In genomic region chr12:94169966-94170689, GRCh38 we compare ENCODE assay signal across 25 cellular contexts. TPM values are rescaled to one million over a fixed set of nuclear protein-coding genes. Genes with fewer than 3 reads are reported as not detected.
DNase-seq lines count a peak whose midpoint lies in the region; ATAC-seq and TF ChIP-seq lines count a peak whose summit lies in the region.
"Had no signal": no experiment of that assay in that cellular context is flagged by ENCODE, and none has a peak within 500 bp of the region (broad histone marks: within the 10 kb centered on the region; RNA-seq: fewer than 3 reads in every experiment).

No MANE protein-coding gene starts in this region.

- peak overlapping the region; percentile 15 to 64 for H3K4me3 Mint-ChIP-seq in activated T-cell treated with anti-CD3 and anti-CD28 coated beads, Interleukin-2, amount 50 U/mL, for 72 hours
- peak overlapping the region; percentile 24 for H3K4me3 Mint-ChIP-seq in activated naive CD8-positive, alpha-beta T cell
- H3K4me3 Mint-ChIP-seq in naive thymus-derived CD8-positive, alpha-beta T cell, result peak overlapping the region in 9 of 10 donors; percentile 36 to 78 (median 55)
- H3K4me3 Mint-ChIP-seq: activated CD4-positive, alpha-beta T cell treated with anti-CD3 and anti-CD28 coated beads, Interleukin-2, amount 10 ng/mL, durations not matched to agents 7 days and 5 days; activated naive CD4-positive, alpha-beta T cell treated with anti-CD3 and anti-CD28 coated beads for 36 hours; central memory CD8-positive, alpha-beta T cell; natural killer cell treated with Interleukin-12 subunit alpha and Interleukin-12 subunit beta and Interleukin-15 and Interleukin-18, amount 100 ng/mL, for 72 hours had no signal

- peaks cover 3 to 6% of the 10 kb centered on the region in 2 donors for H3K36me3 Mint-ChIP-seq in activated T-cell treated with anti-CD3 and anti-CD28 coated beads, Interleukin-2, amount 50 U/mL, for 72 hours (ENCODE audit: insufficient read depth in 2 of 2)
- peaks cover 3% of the 10 kb centered on the region for H3K36me3 Mint-ChIP-seq in activated naive CD8-positive, alpha-beta T cell
- peaks cover 0 to 8% (median 0%) of the 10 kb centered on the region in 3 donors for H3K36me3 Mint-ChIP-seq in naive thymus-derived CD8-positive, alpha-beta T cell

- CTCF ChIA-PET in HEK293 (lab: Yijun Ruan, JAX), result interaction anchor here (0.6 kb wide), 1 partner anchor 429 kb away, joined by 4 read pairs; no protein-coding TSS in a partner anchor

- H3K9me3 Mint-ChIP-seq in activated T-cell treated with anti-CD3 and anti-CD28 coated beads, Interleukin-2, amount 50 U/mL, for 72 hours, result no peaks in the 10 kb centered on the region
- no peaks in the 10 kb centered on the region for H3K9me3 Mint-ChIP-seq in activated naive CD8-positive, alpha-beta T cell (ENCODE audit: low read depth)
- no peaks in the 10 kb centered on the region for H3K9me3 Mint-ChIP-seq in naive thymus-derived CD8-positive, alpha-beta T cell
- H3K9me3 Mint-ChIP-seq: activated CD4-positive, alpha-beta T cell treated with anti-CD3 and anti-CD28 coated beads, Interleukin-2, amount 10 ng/mL, durations not matched to agents 7 days and 5 days; activated naive CD4-positive, alpha-beta T cell treated with anti-CD3 and anti-CD28 coated beads for 36 hours; central memory CD8-positive, alpha-beta T cell; natural killer cell treated with Interleukin-12 subunit alpha and Interleukin-12 subunit beta and Interleukin-15 and Interleukin-18, amount 100 ng/mL, for 72 hours had no signal

- DNase-seq in activated T-cell treated with anti-CD3 and anti-CD28 coated beads, Interleukin-2, amount 50 U/mL, for 72 hours, result no peak
- DNase-seq in activated T-cell treated with anti-CD3 and anti-CD28 coated beads, Interleukin-2, amount 50 U/mL, for 48 hours, result no peak
- no peak for DNase-seq in naive thymus-derived CD8-positive, alpha-beta T cell
- DNase-seq in superior temporal gyrus (ENCODE audit: extremely low spot score) (no peak), T1000 (lab: John Stamatoyannopoulos, UW) (no peak)
- DNase-seq: activated CD4-positive, alpha-beta T cell treated with anti-CD3 and anti-CD28 coated beads, Interleukin-2, amount 10 ng/mL, durations not matched to agents 7 days and 5 days; activated naive CD4-positive, alpha-beta T cell treated with anti-CD3 and anti-CD28 coated beads for 36 hours; GDM1; head of caudate nucleus; Kasumi-1; left colon; NCI-H1092 treated with DMSO at 0.1 percent for 48 hours; NCI-H2081 treated with DMSO at 0.1 percent for 48 hours; NCI-H446; PC-9; SHP77; uterus had no signal

- peaks cover 84% of the 10 kb centered on the region for H3K4me1 Mint-ChIP-seq in activated T-cell treated with anti-CD3 and anti-CD28 coated beads, Interleukin-2, amount 50 U/mL, for 72 hours (ENCODE audit: low read depth)
- peaks cover 74% of the 10 kb centered on the region for H3K4me1 Mint-ChIP-seq in activated naive CD8-positive, alpha-beta T cell (ENCODE audit: low read depth)
- peaks cover 37 to 61% (median 59%) of the 10 kb centered on the region in 4 donors for H3K4me1 Mint-ChIP-seq in naive thymus-derived CD8-positive, alpha-beta T cell

- no peaks in the 10 kb centered on the region for H3K9me3 ChIP-seq in HEK293 (ENCODE audit: control insufficient read depth, insufficient read depth, low read depth, low read length)
- H3K9me3 ChIP-seq: ascending aorta, HAP-1, pancreas, uterus had no signal

- peaks cover 7% of the 10 kb centered on the region for H3K27me3 Mint-ChIP-seq in activated T-cell treated with anti-CD3 and anti-CD28 coated beads, Interleukin-2, amount 50 U/mL, for 72 hours (ENCODE audit: low read depth)
- H3K27me3 Mint-ChIP-seq in activated naive CD8-positive, alpha-beta T cell, result no peaks in the 10 kb centered on the region
- no peaks in the 10 kb centered on the region for H3K27me3 Mint-ChIP-seq in naive thymus-derived CD8-positive, alpha-beta T cell
- H3K27me3 Mint-ChIP-seq: activated CD4-positive, alpha-beta T cell treated with anti-CD3 and anti-CD28 coated beads, Interleukin-2, amount 10 ng/mL, durations not matched to agents 7 days and 5 days; central memory CD8-positive, alpha-beta T cell had no signal

- H3K27ac ChIP-seq in HEK293 (ENCODE audit: extremely low read depth, low read depth, low read length), result no peak overlapping the region
- H3K27ac ChIP-seq: ascending aorta, pancreas, PC-9, uterus had no signal

- no peak overlapping the region for H3K27ac Mint-ChIP-seq in activated T-cell treated with anti-CD3 and anti-CD28 coated beads, Interleukin-2, amount 50 U/mL, for 72 hours
- peak overlapping the region; percentile 59 for H3K27ac Mint-ChIP-seq in activated naive CD8-positive, alpha-beta T cell
- peak overlapping the region in 6 of 10 donors; percentile 1 to 45 (median 10) for H3K27ac Mint-ChIP-seq in naive thymus-derived CD8-positive, alpha-beta T cell
- H3K27ac Mint-ChIP-seq: activated CD4-positive, alpha-beta T cell treated with anti-CD3 and anti-CD28 coated beads, Interleukin-2, amount 10 ng/mL, durations not matched to agents 7 days and 5 days; activated naive CD4-positive, alpha-beta T cell treated with anti-CD3 and anti-CD28 coated beads for 36 hours had no signal

- H3K4me3 ChIP-seq in HEK293 (ENCODE audit: low read depth, low read length), result no peak overlapping the region
- H3K4me3 ChIP-seq: ascending aorta, HAP-1, pancreas, PC-9, uterus had no signal

- 0 out of 2 replicates have a peak, but pooled peaks cover 2% of the 10 kb centered on the region for H3K4me1 ChIP-seq in HEK293 (ENCODE audit: control insufficient read depth, insufficient read depth, low read length)
- H3K4me1 ChIP-seq: ascending aorta, pancreas, uterus had no signal

- no peak for TF ChIP-seq CTCF in HEK293 (tag by site-specific recombination; IDR thresholded peaks at IDR 0.05)

- no peaks in the 10 kb centered on the region for H3K36me3 ChIP-seq in HEK293 (ENCODE audit: control insufficient read depth in 2 of 2, insufficient read depth in 1 of 2, low read length in 2 of 2)
- H3K36me3 ChIP-seq: ascending aorta, HAP-1, pancreas, uterus had no signal

- no peak for ATAC-seq in activated T-cell treated with anti-CD3 and anti-CD28 coated beads, Interleukin-2, amount 50 U/mL, for 72 hours (replicated peaks in 1 of 2)
- no peak for ATAC-seq in naive thymus-derived CD8-positive, alpha-beta T cell
- no peak for ATAC-seq in HG03378 (IDR thresholded peaks at IDR 0.05; ENCODE audit: unreplicated experiment)
- ATAC-seq: left colon; natural killer cell treated with Interleukin-12 subunit alpha and Interleukin-12 subunit beta and Interleukin-15 and Interleukin-18, amount 100 ng/mL, for 72 hours had no signal

- POLR2A ChIA-PET in HEK293 (lab: Yijun Ruan, JAX), result no interaction called here
- POLR2A ChIA-PET in naive thymus-derived CD8-positive, alpha-beta T cell (lab: Charles Lee), result no interaction called here

TF ChIP-seq in HEK293, 187 proteins besides CTCF, POLR2A, EP300 and RAD21:
- no peak for TF ChIP-seq ZNF155 (tag by site-specific recombination; IDR thresholded peaks at IDR 0.05)
- peak; percentile 78 for TF ChIP-seq ZNF768 (tag by site-specific recombination; IDR thresholded peaks at IDR 0.05)
- no peak for TF ChIP-seq FEZF1 (tag by site-specific recombination; IDR thresholded peaks at IDR 0.05)

RNA-seq across cellular contexts. Expression of gene PLXNC1, which starts 21.8 kb away (rescaled TPM):
- 10 to 100 TPM; 11.3 to 14.1 TPM for total RNA-seq in activated T-cell treated with anti-CD3 and anti-CD28 coated beads, Interleukin-2, amount 50 U/mL, for 72 hours
- 1 to 10 TPM; 8.9 to 9.4 TPM for total RNA-seq in naive thymus-derived CD8-positive, alpha-beta T cell
- polyA plus RNA-seq in naive thymus-derived CD8-positive, alpha-beta T cell, result 1 to 10 TPM; 2.9 to 4.1 (median 3.0) TPM
